In genomic region chr14:24368562-24369252, GRCh38 we compare ENCODE assay signal across 8 cellular contexts. TPM values are rescaled to one million over a fixed set of nuclear protein-coding genes. Genes with fewer than 3 reads are reported as not detected.
DNase-seq lines count a peak whose midpoint lies in the region; ATAC-seq and TF ChIP-seq lines count a peak whose summit lies in the region.

No MANE protein-coding gene starts in this region.

- ATAC-seq in GM21381 (IDR thresholded peaks at IDR 0.05; ENCODE audit: unreplicated experiment) (no peak), HG03378 (IDR thresholded peaks at IDR 0.05; ENCODE audit: unreplicated experiment) (no peak)

- H3K27ac ChIP-seq in ovary, result peak overlapping the region; percentile 93 to 96

- TF ChIP-seq POLR2A in ovary (IDR thresholded peaks at IDR 0.05), result peak; percentile 82

- TF ChIP-seq EP300 in ovary (IDR thresholded peaks at IDR 0.05), result no peak

- intact Hi-C loops in ovary (cut with DNase I), result loop anchor here (1.0 to 10.0 kb wide), 3 partner anchors 34 to 224 kb away; partner anchors contain the start of genes CBLN3 (in 1 of the 4), EMC9 (in 1 of the 4), KHNYN (in 1 of the 4) and PSME2 (in 1 of the 4)

- H3K36me3 Mint-ChIP-seq in activated naive CD4-positive, alpha-beta T cell treated with anti-CD3 and anti-CD28 coated beads, Interleukin-2, amount 50 U/mL, for 24 hours, result no peaks in the 10 kb centered on the region

- peaks cover 30% of the 10 kb centered on the region for H3K27me3 Mint-ChIP-seq in activated naive CD4-positive, alpha-beta T cell treated with anti-CD3 and anti-CD28 coated beads, Interleukin-2, amount 50 U/mL, for 24 hours

- H3K4me3 ChIP-seq in ovary, result peak overlapping the region; percentile 71

- H3K9me3 Mint-ChIP-seq in activated naive CD4-positive, alpha-beta T cell treated with anti-CD3 and anti-CD28 coated beads, Interleukin-2, amount 50 U/mL, for 24 hours, result no peaks in the 10 kb centered on the region

- WGBS in ovary, 3 donors, result 2 to 9% (median 2%) methylated on average over 19 to 50 of the region's 52 CpGs

- H3K27me3 ChIP-seq in ovary, result no peaks in the 10 kb centered on the region

- no peaks in the 10 kb centered on the region for H3K9me3 ChIP-seq in ovary

- H3K4me1 ChIP-seq in ovary (ENCODE audit: insufficient read depth), result peaks cover 9% of the 10 kb centered on the region

- no peaks in the 10 kb centered on the region for H3K36me3 ChIP-seq in ovary

- peak overlapping the region; percentile 70 for H3K4me3 Mint-ChIP-seq in activated naive CD4-positive, alpha-beta T cell treated with anti-CD3 and anti-CD28 coated beads, Interleukin-2, amount 50 U/mL, for 24 hours

- peaks cover 28% of the 10 kb centered on the region for H3K4me1 Mint-ChIP-seq in activated naive CD4-positive, alpha-beta T cell treated with anti-CD3 and anti-CD28 coated beads, Interleukin-2, amount 50 U/mL, for 24 hours

- H3K27ac Mint-ChIP-seq in activated naive CD4-positive, alpha-beta T cell treated with anti-CD3 and anti-CD28 coated beads, Interleukin-2, amount 50 U/mL, for 24 hours, result no peak overlapping the region

- DNase-seq in DMS79 treated with DMSO at 0.1 percent for 48 hours (lab: John Stamatoyannopoulos, UW), result peak; percentile 85
- DNase-seq in NAMALWA (ENCODE audit: low spot score), result peak; percentile 77
- DNase-seq in globus pallidus (ENCODE audit: low spot score), result peak; percentile 14
- peak; percentile 90 to 92 (median 91) for DNase-seq in ovary
- DNase-seq in GF-D8 (lab: John Stamatoyannopoulos, UW), result no peak

- TF ChIP-seq CTCF in ovary (IDR thresholded peaks at IDR 0.05), result peak in 1 of 3 donors; percentile 37

RNA-seq across cellular contexts. Expression of gene NFATC4, which starts 0.7 kb away (rescaled TPM):
- total RNA-seq in ovary, result 100 to 1,000 TPM in 5 of 7 donors, 10 to 100 TPM in 2; 74.1 to 288 (median 186) TPM
- 100 to 1,000 TPM in 1 of 2 donors, 10 to 100 TPM in 1; 25.9 to 157 TPM for polyA plus RNA-seq in ovary

RNA-seq across cellular contexts. Expression of gene RIPK3, which starts 28.9 kb away (rescaled TPM):
- total RNA-seq in ovary, result 1 to 10 TPM in 5 of 7 donors, under 1 TPM in 2; 0.61 to 3.2 (median 1.1) TPM
- polyA plus RNA-seq in ovary, result 1 to 10 TPM; 1.5 to 2.8 TPM

RNA-seq across cellular contexts. Expression of gene NYNRIN, which starts 30.1 kb away (rescaled TPM):
- total RNA-seq in ovary, result 10 to 100 TPM; 22.5 to 76.0 (median 63.6) TPM
- polyA plus RNA-seq in ovary, result 10 to 100 TPM; 22.0 to 26.2 TPM

RNA-seq across cellular contexts. Expression of gene ADCY4, which starts 33.8 kb away (rescaled TPM):
- 10 to 100 TPM in 5 of 7 donors, 1 to 10 TPM in 2; 7.8 to 33.3 (median 11.3) TPM for total RNA-seq in ovary
- 10 to 100 TPM; 15.0 to 19.7 TPM for polyA plus RNA-seq in ovary

RNA-seq across cellular contexts. Expression of gene LTB4R, which starts 57.4 kb away (rescaled TPM):
- total RNA-seq in ovary, result 1 to 10 TPM; 4.4 to 9.4 (median 7.7) TPM
- polyA plus RNA-seq in ovary, result 1 to 10 TPM; 2.9 to 7.1 TPM
